16 cellular contexts compared by ENCODE assay signal in genomic region chr11:81197396-81197795, GRCh38.
A peak's percentile ranks its signal among the peaks of the same experiment; 100 is the strongest.
DNase-seq lines count a peak whose midpoint lies in the region; ATAC-seq, FAIRE-seq and TF ChIP-seq lines count a peak whose summit lies in the region.
"Had no signal": no experiment of that assay in that cellular context is flagged by ENCODE, and none has a peak within 500 bp of the region (broad histone marks: within the 10 kb centered on the region; RNA-seq: fewer than 3 reads in every experiment).

No MANE protein-coding gene starts in this region.

- no peaks in the 10 kb centered on the region for H3K4me1 Mint-ChIP-seq in CD8-positive, alpha-beta memory T cell
- H3K4me1 Mint-ChIP-seq: CD14-positive monocyte had no signal

- H3K36me3 Mint-ChIP-seq in CD8-positive, alpha-beta memory T cell: no peaks in the 10 kb centered on the region
- H3K36me3 Mint-ChIP-seq: CD14-positive monocyte; CD8-positive, alpha-beta T cell had no signal

- no peaks in the 10 kb centered on the region for H3K79me2 ChIP-seq in HepG2 (ENCODE audit: insufficient read depth, low read length)

- CTCF ChIA-PET in CD8-positive, alpha-beta memory T cell (lab: Charles Lee): no interaction called here
- CTCF ChIA-PET in HepG2 (lab: Yijun Ruan, JAX; ENCODE audit: low intra/inter-chr PET ratio, low total read pairs): no interaction called here

- BruUV-seq in HepG2 (replicated peaks; lab: Mats Ljungman, UMichigan): no TSS peak

- in situ Hi-C loops in HepG2 (cut with HindIII; ENCODE audit: extremely low pct_ligation_motif_present, low pct_unique_long_range_greater_than_20kb): no loop called here

- TF ChIP-seq CTCF in WERI-Rb-1 (IDR thresholded peaks at IDR 0.05; ENCODE audit: low read depth, low read length): no peak
- TF ChIP-seq CTCF in foreskin keratinocyte (conservative IDR thresholded peaks at IDR 0.05): peak; percentile 6
- no peak for TF ChIP-seq CTCF in HepG2 (CRISPR knock-in tag; IDR thresholded peaks at IDR 0.05)

- H3K27ac ChIP-seq in WERI-Rb-1 (no peak overlapping the region), foreskin keratinocyte (no peak overlapping the region), HepG2 (ENCODE audit: extremely low read length, insufficient read depth, low read length) (no peak overlapping the region)
- no peak overlapping the region for H3K27ac ChIP-seq in CD8-positive, alpha-beta memory T cell (ENCODE audit: low read depth, low read length)
- H3K27ac ChIP-seq: A549 had no signal

- H3K36me3 ChIP-seq in WERI-Rb-1 (no peaks in the 10 kb centered on the region), HepG2 (replicated peaks in 1 of 2; ENCODE audit: control insufficient read depth in 1 of 2, insufficient read depth in 2 of 2, low read length in 2 of 2) (no peaks in the 10 kb centered on the region)
- no peaks in the 10 kb centered on the region for H3K36me3 ChIP-seq in CD8-positive, alpha-beta memory T cell (ENCODE audit: insufficient read depth, low read length)

- intact Hi-C loops in HepG2 (cut with micrococcal nuclease; ENCODE audit: unreplicated experiment): no loop called here

- no peak overlapping the region for H3K9ac ChIP-seq in HepG2 (ENCODE audit: insufficient read depth, low read depth, low read length)

- no peak overlapping the region for H3K4me3 Mint-ChIP-seq in CD8-positive, alpha-beta memory T cell
- H3K4me3 Mint-ChIP-seq: CD14-positive monocyte; CD8-positive, alpha-beta T cell had no signal

- 19% methylated on average over 3 of the region's 3 CpGs for WGBS in HepG2 (ENCODE audit: low lambda C conversion rate)

- H3K9me3 ChIP-seq in WERI-Rb-1 (ENCODE audit: severe bottlenecking): no peaks in the 10 kb centered on the region
- no peaks in the 10 kb centered on the region for H3K9me3 ChIP-seq in CD8-positive, alpha-beta memory T cell (ENCODE audit: low read length)
- H3K9me3 ChIP-seq in HepG2 (ENCODE audit: low read length): peaks cover 17% of the 10 kb centered on the region; the same call in 1 of the 2 replicates
- H3K9me3 ChIP-seq: A549 had no signal

- TF ChIP-seq EP300 in HepG2 (IDR thresholded peaks at IDR 0.05; ENCODE audit: low read depth in 2 of 2, low read length in 2 of 2) (no peak), HepG2 (CRISPR knock-in tag; IDR thresholded peaks at IDR 0.05; ENCODE audit: borderline replicate concordance) (no peak)

- peaks cover 6 to 33% (median 14%) of the 10 kb centered on the region in 5 donors for H3K9me3 Mint-ChIP-seq in CD8-positive, alpha-beta memory T cell

- POLR2A ChIA-PET in CD8-positive, alpha-beta memory T cell (lab: Charles Lee): no interaction called here
- POLR2A ChIA-PET in HepG2 (lab: Yijun Ruan, JAX): no interaction called here

- DNase-seq in HT1080 (ENCODE audit: low read depth) (peak; percentile 54), WERI-Rb-1 (peak; percentile 9), foreskin keratinocyte (no peak), HepG2 (ENCODE audit: low spot score) (no peak), SKM-1 (lab: John Stamatoyannopoulos, UW; ENCODE audit: unreplicated experiment) (no peak)
- no peak for DNase-seq in CD8-positive, alpha-beta memory T cell
- DNase-seq: Caco-2; CD8-positive, alpha-beta T cell; DND-41; GF-D8; H7 had no signal

- TF ChIP-seq POLR2A in HepG2 (IDR thresholded peaks at IDR 0.05; ENCODE audit: insufficient read depth in 1 of 2, low read depth in 2 of 2, low read length in 2 of 2): no peak

- H3K4me1 ChIP-seq in foreskin keratinocyte (no peaks in the 10 kb centered on the region), HepG2 (ENCODE audit: insufficient read depth, low read length) (no peaks in the 10 kb centered on the region)
- no peaks in the 10 kb centered on the region for H3K4me1 ChIP-seq in CD8-positive, alpha-beta memory T cell (ENCODE audit: insufficient read depth, low read length)
- H3K4me1 ChIP-seq: A549 had no signal

- H3K27me3 ChIP-seq in WERI-Rb-1 (ENCODE audit: insufficient read depth, low read depth, severe bottlenecking) (no peaks in the 10 kb centered on the region), foreskin keratinocyte (peaks cover 3% of the 10 kb centered on the region), HepG2 (ENCODE audit: control insufficient read depth in 1 of 2, insufficient read depth in 2 of 2, low read length in 2 of 2) (no peaks in the 10 kb centered on the region)
- H3K27me3 ChIP-seq in CD8-positive, alpha-beta memory T cell (ENCODE audit: insufficient read depth, low read length, poor library complexity, severe bottlenecking): no peaks in the 10 kb centered on the region

- H3K27me3 Mint-ChIP-seq in CD8-positive, alpha-beta memory T cell: no peaks in the 10 kb centered on the region

- no peak overlapping the region for H3K4me3 ChIP-seq in WERI-Rb-1 (ENCODE audit: low read depth, low read length)
- H3K4me3 ChIP-seq in CD8-positive, alpha-beta memory T cell (ENCODE audit: low read length): no peak overlapping the region
- no peak overlapping the region for H3K4me3 ChIP-seq in HepG2 (replicated peaks in 1 of 3; ENCODE audit: insufficient read depth in 1 of 3, low read depth in 2 of 3, low read length in 3 of 3)
- H3K4me3 ChIP-seq: A549, K562 had no signal

- H3K4me2 ChIP-seq in HepG2 (ENCODE audit: low read depth, low read length): no peak overlapping the region
- H3K4me2 ChIP-seq: A549 had no signal

- no peak for FAIRE-seq in HepG2 (lab: Jason Lieb, UNC)
- FAIRE-seq: A549, GM19239, K562 had no signal

- H3K27ac Mint-ChIP-seq in CD8-positive, alpha-beta memory T cell: no peak overlapping the region
- H3K27ac Mint-ChIP-seq: CD14-positive monocyte; CD8-positive, alpha-beta T cell had no signal

- H2AFZ ChIP-seq in HepG2 (ENCODE audit: low read length): no peak overlapping the region

- no peak for ATAC-seq in foreskin keratinocyte
- ATAC-seq in HepG2: no peak
- ATAC-seq in GM21528 (IDR thresholded peaks at IDR 0.05; ENCODE audit: low FRiP score, unreplicated experiment): no peak
- ATAC-seq: A549; CD8-positive, alpha-beta T cell; K562 had no signal

- H4K20me1 ChIP-seq in HepG2 (ENCODE audit: insufficient read depth, low read length): no peaks in the 10 kb centered on the region

- TF ChIP-seq RAD21 in HepG2 (CRISPR knock-in tag; IDR thresholded peaks at IDR 0.05): no peak

TF ChIP-seq in HepG2, 621 proteins besides CTCF, POLR2A, EP300 and RAD21:
- no peak for TF ChIP-seq RXRA (CRISPR knock-in tag; IDR thresholded peaks at IDR 0.05)
- no peak for TF ChIP-seq ZNF232 (CRISPR knock-in tag; IDR thresholded peaks at IDR 0.05; ENCODE audit: borderline replicate concordance)
- TF ChIP-seq DNMT3B (CRISPR knock-in tag; conservative IDR thresholded peaks at IDR 0.05): no peak
- TF ChIP-seq GTF3A (CRISPR knock-in tag; conservative IDR thresholded peaks at IDR 0.05): no peak
- TF ChIP-seq, protein P1, sequence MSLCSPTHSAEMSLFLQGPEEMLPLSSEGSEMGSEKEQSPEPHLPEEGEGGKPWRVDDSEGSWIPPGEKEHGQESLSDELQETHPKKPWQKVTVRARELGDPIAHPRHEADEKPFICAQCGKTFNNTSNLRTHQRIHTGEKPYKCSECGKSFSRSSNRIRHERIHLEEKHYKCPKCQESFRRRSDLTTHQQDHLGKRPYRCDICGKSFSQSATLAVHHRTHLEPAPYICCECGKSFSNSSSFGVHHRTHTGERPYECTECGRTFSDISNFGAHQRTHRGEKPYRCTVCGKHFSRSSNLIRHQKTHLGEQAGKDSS (CRISPR knock-in tag; IDR thresholded peaks at IDR 0.05; ENCODE audit: borderline replicate concordance, low read depth): no peak

Comparison
In these comparisons a context has a peak if more than half of its experiments do, and no peak if none do; other contexts are left out.
1. DNase-seq: peak in HT1080 (single experiment) and WERI-Rb-1 (single experiment); none in foreskin keratinocyte (0 of 2), CD8-positive, alpha-beta memory T cell (0 of 5), HepG2 (single experiment) and SKM-1 (single experiment).